1 cellular context compared by ENCODE assay signal in the genomic region with DNA sequence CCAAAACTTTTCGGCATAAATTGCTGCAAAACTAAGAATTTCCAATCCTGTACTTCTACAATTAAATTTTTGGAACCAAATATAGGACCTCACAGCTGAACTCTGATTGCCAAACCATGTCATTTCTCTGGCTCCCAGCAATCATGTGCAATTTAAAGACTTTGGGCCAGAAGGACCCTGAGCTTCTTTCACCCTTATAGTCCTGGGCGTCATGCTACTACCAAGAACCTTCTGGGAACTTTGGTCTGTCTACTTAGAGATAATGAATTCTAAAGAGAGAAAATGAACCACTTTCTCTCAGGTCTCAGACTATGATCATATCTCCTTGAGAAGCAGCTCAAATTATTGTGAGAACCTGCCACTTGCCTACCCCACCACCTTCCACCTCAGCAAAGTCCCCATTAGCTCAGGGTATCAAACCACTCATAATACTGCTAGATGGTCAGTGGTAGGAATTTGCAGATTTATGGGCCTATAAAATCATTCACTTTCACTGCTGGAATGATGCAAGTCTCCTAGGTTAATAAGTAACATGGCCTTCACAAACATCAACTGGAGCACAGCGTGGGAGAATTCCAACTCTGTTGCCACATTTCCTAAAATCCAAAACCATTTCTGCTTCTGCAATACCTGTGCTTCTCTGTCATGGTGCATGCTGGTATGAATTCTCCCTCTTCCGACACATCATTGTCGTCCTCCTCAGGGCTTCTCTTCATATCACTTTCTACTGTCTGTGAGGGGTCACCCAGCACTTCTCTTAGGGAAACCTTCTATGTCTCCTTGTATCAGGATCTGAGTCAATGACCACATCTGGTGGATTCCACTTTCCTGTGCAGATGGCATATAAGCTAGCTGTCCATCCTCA.
TF ChIP-seq lines count a peak whose summit lies in the region.

No MANE protein-coding gene starts in this region.

TF ChIP-seq in A549, 52 proteins besides CTCF, POLR2A, EP300 and RAD21 (continued from another document):
- TF ChIP-seq HOXB5 (CRISPR knock-in tag; IDR thresholded peaks at IDR 0.05) (no peak), HEYL (CRISPR knock-in tag; IDR thresholded peaks at IDR 0.05) (no peak), RNF2 (IDR thresholded peaks at IDR 0.05; ENCODE audit: borderline replicate concordance, low read depth) (no peak)
TF ChIP-seq in A549: peak in this region for 1.
